9 cellular contexts compared by ENCODE assay signal in the genomic region with DNA sequence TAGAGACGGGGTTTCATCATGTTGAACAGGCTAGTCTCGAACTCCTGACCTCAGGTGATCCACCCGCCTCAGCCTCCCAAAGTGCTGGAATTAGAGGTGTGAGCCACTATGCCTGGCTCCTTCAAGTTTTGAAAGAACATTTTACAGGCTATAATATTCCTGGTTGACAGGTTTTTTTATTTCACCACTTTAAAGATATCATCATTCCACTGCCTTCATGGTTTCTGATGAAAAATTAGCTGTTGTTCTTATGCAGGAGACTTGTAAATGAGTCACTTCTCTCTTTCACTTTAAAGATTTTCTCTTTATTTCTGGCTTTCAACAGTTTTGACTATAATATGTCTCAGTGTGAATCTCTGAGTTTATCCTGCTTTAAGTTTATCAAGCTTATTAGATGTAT. TPM values are rescaled to one million over a fixed set of nuclear protein-coding genes. Genes with fewer than 3 reads are reported as not detected.
"Had no signal": no experiment of that assay in that cellular context is flagged by ENCODE, and none has a peak within 500 bp of the region (broad histone marks: within the 10 kb centered on the region; RNA-seq: fewer than 3 reads in every experiment).

No MANE protein-coding gene starts in this region.

- H3K4me3 ChIP-seq: GM12878 had no signal

- ATAC-seq: GM12878 had no signal

- DNase-seq: GDM1, GF-D8 had no signal

- FAIRE-seq: G401.6, GM12878, GM12891, GM12892, GM18507, GM19239 had no signal

RNA-seq across cellular contexts. Expression of gene CXCR1, which starts 42.3 kb away (rescaled TPM):
- total RNA-seq: G401, GM12878 had no signal
- polyA plus RNA-seq: GM12878 had no signal

RNA-seq across cellular contexts. Expression of gene GPBAR1, which starts 51.7 kb away (rescaled TPM):
- total RNA-seq: G401 had no signal
